ENCODE assay signal across 1 cellular context in the genomic region with DNA sequence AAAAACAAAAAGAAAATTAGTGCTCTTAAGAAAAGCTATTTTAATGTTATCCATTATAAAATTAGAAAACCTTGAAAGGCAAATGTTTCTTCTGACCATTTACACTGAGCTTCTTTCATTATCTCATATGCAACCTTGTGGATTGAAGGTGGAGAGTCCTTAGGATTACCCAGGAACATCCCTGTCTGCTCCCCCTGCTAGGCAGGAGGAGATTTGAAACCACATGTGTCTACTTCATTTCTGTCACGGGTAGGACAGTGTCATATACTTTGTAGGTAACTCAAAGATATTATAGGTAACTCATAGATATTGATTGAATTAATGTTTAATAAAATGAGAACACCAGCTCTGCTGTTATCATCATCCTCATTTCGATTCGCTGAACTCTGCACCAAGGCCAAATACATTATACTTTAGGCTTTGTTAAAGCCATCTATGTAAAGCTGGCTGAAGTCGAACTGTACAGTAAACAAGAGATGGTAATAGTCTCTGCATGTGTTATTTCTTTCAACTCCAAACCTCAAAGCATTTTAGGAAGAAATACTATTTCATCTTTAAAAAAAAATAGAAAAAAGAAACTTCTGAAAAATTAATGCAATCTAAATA.
TF ChIP-seq lines count a peak whose summit lies in the region.

No MANE protein-coding gene starts in this region.

TF ChIP-seq in endothelial cell of umbilical vein, 7 proteins besides CTCF, POLR2A, EP300 and RAD21 (continued from another document):
- TF ChIP-seq, protein P1, sequence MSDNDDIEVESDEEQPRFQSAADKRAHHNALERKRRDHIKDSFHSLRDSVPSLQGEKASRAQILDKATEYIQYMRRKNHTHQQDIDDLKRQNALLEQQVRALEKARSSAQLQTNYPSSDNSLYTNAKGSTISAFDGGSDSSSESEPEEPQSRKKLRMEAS (IDR thresholded peaks at IDR 0.05; ENCODE audit: insufficient read depth, insufficient read length) = no peak
- TF ChIP-seq JUN (IDR thresholded peaks at IDR 0.05; ENCODE audit: borderline replicate concordance, insufficient read depth, insufficient read length, low read depth) = no peak
